In genomic region chr11:26765323-26765722, GRCh38 we compare ENCODE assay signal across 5 cellular contexts. TPM values are rescaled to one million over a fixed set of nuclear protein-coding genes. Genes with fewer than 3 reads are reported as not detected.
"Had no signal": no experiment of that assay in that cellular context is flagged by ENCODE, and none has a peak within 500 bp of the region (broad histone marks: within the 10 kb centered on the region; RNA-seq: fewer than 3 reads in every experiment).

No MANE protein-coding gene starts in this region.

- ATAC-seq: GM23338, HepG2 had no signal

- H3K4me3 ChIP-seq: GM23338 had no signal

- DNase-seq: H9, HCEC 1CT had no signal

RNA-seq across cellular contexts. Expression of gene SLC5A12, which starts 43.5 kb away (rescaled TPM):
- total RNA-seq: HepG2, HT-29 had no signal
